19 cellular contexts compared by ENCODE assay signal in genomic region chr2:3657881-3658280, GRCh38. TPM values are rescaled to one million over a fixed set of nuclear protein-coding genes. Genes with fewer than 3 reads are reported as not detected.
DNase-seq lines count a peak whose midpoint lies in the region; ATAC-seq and TF ChIP-seq lines count a peak whose summit lies in the region.
"Had no signal": no experiment of that assay in that cellular context is flagged by ENCODE, and none has a peak within 500 bp of the region (broad histone marks: within the 10 kb centered on the region; RNA-seq: fewer than 3 reads in every experiment).

ALLC (plus strand) TSS chr2:3658200; CDS start chr2:3671158, 12,958 bp downstream.

- no peak within 1 kb of the TSS for H3K4me3 ChIP-seq in A673 (ENCODE audit: low read depth, low read length, poor library complexity, severe bottlenecking)
- H3K4me3 ChIP-seq in IMR-90 (ENCODE audit: insufficient read depth, low read depth, low read length): no peak within 1 kb of the TSS
- H3K4me3 ChIP-seq in gastroesophageal sphincter: no peak within 1 kb of the TSS
- H3K4me3 ChIP-seq: hepatocyte, lung, psoas muscle had no signal

- no peak within 1 kb of the TSS for H3K9ac ChIP-seq in IMR-90 (ENCODE audit: low read depth, low read length)

- BruUV-seq in A673 (replicated peaks; lab: Mats Ljungman, UMichigan) (no TSS peak), IMR-90 (replicated peaks; lab: Mats Ljungman, UMichigan) (no TSS peak)

- no peaks in the 10 kb centered on the region for H3K36me3 ChIP-seq in A673 (ENCODE audit: insufficient read depth, low read length, poor library complexity, severe bottlenecking)
- H3K36me3 ChIP-seq in IMR-90 (ENCODE audit: control insufficient read depth, insufficient read depth, low read length): no peaks in the 10 kb centered on the region
- no peaks in the 10 kb centered on the region for H3K36me3 ChIP-seq in gastroesophageal sphincter

- H3K4me1 Mint-ChIP-seq in neural crest cell: peaks cover 47% of the 10 kb centered on the region

- peak within 1 kb of the TSS; percentile 38 for H3K27ac ChIP-seq in A673 (ENCODE audit: low read depth, low read length, poor library complexity, severe bottlenecking)
- peak within 1 kb of the TSS; percentile 51; the same call in 1 of the 2 replicates for H3K27ac ChIP-seq in IMR-90 (ENCODE audit: insufficient read depth, low read length)
- peak within 1 kb of the TSS; percentile 82 for H3K27ac ChIP-seq in caudate nucleus (ENCODE audit: low read depth, low read length)
- H3K27ac ChIP-seq in gastroesophageal sphincter: no peak within 1 kb of the TSS
- H3K27ac ChIP-seq: psoas muscle had no signal

- H3K36me3 Mint-ChIP-seq in neural crest cell (ENCODE audit: low read depth): no peaks in the 10 kb centered on the region
- H3K36me3 Mint-ChIP-seq: naive thymus-derived CD4-positive, alpha-beta T cell had no signal

- ATAC-seq in IMR-90 (ENCODE audit: low read depth): no peak
- ATAC-seq in gastroesophageal sphincter: no peak
- ATAC-seq in HG03442 (IDR thresholded peaks at IDR 0.05; ENCODE audit: unreplicated experiment): no peak
- ATAC-seq in HG02571 (IDR thresholded peaks at IDR 0.05; ENCODE audit: unreplicated experiment): no peak
- ATAC-seq: naive thymus-derived CD4-positive, alpha-beta T cell; psoas muscle had no signal

- no peak within 1 kb of the TSS for H2BK20ac ChIP-seq in IMR-90 (ENCODE audit: low read depth, low read length)

- no peak within 1 kb of the TSS; the same call in 2 of the 3 replicates for H2BK15ac ChIP-seq in IMR-90 (ENCODE audit: low read depth, low read length)

- CTCF ChIA-PET in A673 (lab: Charles Lee) (no interaction called here), IMR-90 (lab: Yijun Ruan, JAX) (no interaction called here)

- H3K18ac ChIP-seq in IMR-90 (ENCODE audit: low read depth, low read length): no peak within 1 kb of the TSS; the same call in 1 of the 2 replicates

- no peaks in the 10 kb centered on the region for H4K20me1 ChIP-seq in IMR-90 (ENCODE audit: insufficient read depth, low read length)

- H4K8ac ChIP-seq in IMR-90 (ENCODE audit: low read depth in 2 of 2, low read length in 2 of 2): no peak within 1 kb of the TSS

- TF ChIP-seq EP300 in gastroesophageal sphincter (IDR thresholded peaks at IDR 0.05): no peak

- H2AK5ac ChIP-seq in IMR-90 (ENCODE audit: low read depth, low read length): no peak within 1 kb of the TSS; the same call in 1 of the 2 replicates

- H3K4me1 ChIP-seq in A673 (ENCODE audit: insufficient read depth, low read length, poor library complexity, severe bottlenecking) (peaks cover 16% of the 10 kb centered on the region), IMR-90 (ENCODE audit: control insufficient read depth, insufficient read depth, low read length) (peaks cover 10% of the 10 kb centered on the region; the same call in 1 of the 2 replicates), gastroesophageal sphincter (no peaks in the 10 kb centered on the region)
- H3K4me1 ChIP-seq: psoas muscle had no signal

- no peak for TF ChIP-seq POLR2A in IMR-90 (IDR thresholded peaks at IDR 0.05; ENCODE audit: low read depth, low read length)
- TF ChIP-seq POLR2A in gastroesophageal sphincter (IDR thresholded peaks at IDR 0.05): no peak

- peaks cover 3% of the 10 kb centered on the region for H3K9me3 Mint-ChIP-seq in neural crest cell
- H3K9me3 Mint-ChIP-seq: activated CD4-positive, alpha-beta T cell treated with anti-CD3 and anti-CD28 coated beads, Interleukin-2, amount 10 ng/mL, durations not matched to agents 24 days and 14 days; naive thymus-derived CD4-positive, alpha-beta T cell had no signal

- intact Hi-C loops in A673 (cut with micrococcal nuclease; ENCODE audit: unreplicated experiment) (no loop called here), IMR-90 (cut with micrococcal nuclease) (no loop called here)

- H3K4me2 ChIP-seq in IMR-90 (ENCODE audit: low read depth, low read length): no peak within 1 kb of the TSS
- H3K4me2 ChIP-seq: hepatocyte had no signal

- H3K56ac ChIP-seq in IMR-90 (ENCODE audit: extremely low read depth, insufficient read depth, low read length): no peak within 1 kb of the TSS

- H2AFZ ChIP-seq in IMR-90 (replicated peaks; ENCODE audit: low read length, poor library complexity): peak within 1 kb of the TSS; percentile 41

- POLR2A ChIA-PET in A673 (lab: Charles Lee; ENCODE audit: low non-redundant PET): no interaction called here
- POLR2A ChIA-PET in IMR-90 (lab: Charles Lee; ENCODE audit: unreplicated experiment): no interaction called here

- no peak for TF ChIP-seq RAD21 in IMR-90 (IDR thresholded peaks at IDR 0.05; ENCODE audit: low read length)

- H3K4me3 Mint-ChIP-seq in neural crest cell: no peak within 1 kb of the TSS
- H3K4me3 Mint-ChIP-seq: activated CD4-positive, alpha-beta T cell treated with anti-CD3 and anti-CD28 coated beads, Interleukin-2, amount 10 ng/mL, durations not matched to agents 24 days and 14 days; naive thymus-derived CD4-positive, alpha-beta T cell had no signal

- DNase-seq in A673 (ENCODE audit: low spot score): no peak
- DNase-seq in IMR-90: no peak
- DNase-seq in caudate nucleus (lab: John Stamatoyannopoulos, UW): no peak
- no peak for DNase-seq in neural crest cell (ENCODE audit: low read depth, low spot score)
- no peak for DNase-seq in NCI-H187 (lab: John Stamatoyannopoulos, UW)
- DNase-seq: activated CD4-positive, alpha-beta T cell treated with anti-CD3 and anti-CD28 coated beads, Interleukin-2, amount 10 ng/mL, durations not matched to agents 24 days and 14 days; cerebellar nuclear complex; naive thymus-derived CD4-positive, alpha-beta T cell; NCI-H1694 treated with DMSO at 0.1 percent for 48 hours; NCI-H226; psoas muscle; stimulated activated CD4-positive, alpha-beta T cell treated with anti-CD3 and anti-CD28 coated beads, Interleukin-4, amount 100 ng/mL, for 4 hours; SW 1271 had no signal

- H3K23ac ChIP-seq in IMR-90 (ENCODE audit: low read depth, low read length): no peak within 1 kb of the TSS

- WGBS in IMR-90 (ENCODE audit: extremely low coverage in 2 of 2, insufficient read length in 1 of 2), 2 experiments: 95% methylated on average over 3 of the region's 7 CpGs; no CpG with 5 or more reads in 1 of the 2 experiments
- 96% methylated on average over 4 of the region's 7 CpGs; no CpG with 5 or more reads in 1 of the 2 donors for WGBS in gastroesophageal sphincter (ENCODE audit: low coverage in 1 of 2), 2 donors

- H3K9me1 ChIP-seq in IMR-90 (ENCODE audit: insufficient read depth, low read length): no peaks in the 10 kb centered on the region

- no peak within 1 kb of the TSS for H3K14ac ChIP-seq in IMR-90 (replicated peaks; ENCODE audit: low read depth, low read length)

- no peaks in the 10 kb centered on the region for H3K27me3 Mint-ChIP-seq in neural crest cell (ENCODE audit: low read depth)
- H3K27me3 Mint-ChIP-seq: naive thymus-derived CD4-positive, alpha-beta T cell had no signal

- no peaks in the 10 kb centered on the region for H3K27me3 ChIP-seq in A673 (replicated peaks; ENCODE audit: insufficient read depth, low read depth, low read length, poor library complexity)
- H3K27me3 ChIP-seq in IMR-90 (ENCODE audit: control insufficient read depth, insufficient read depth, low read length): no peaks in the 10 kb centered on the region; the same call in 1 of the 2 replicates
- H3K27me3 ChIP-seq in gastroesophageal sphincter: no peaks in the 10 kb centered on the region
- H3K27me3 ChIP-seq: hepatocyte had no signal

- no peak within 1 kb of the TSS for H2BK120ac ChIP-seq in IMR-90 (ENCODE audit: low read depth, low read length)

- peak within 1 kb of the TSS; percentile 21 for H3K27ac Mint-ChIP-seq in neural crest cell (ENCODE audit: unreplicated experiment)
- H3K27ac Mint-ChIP-seq: activated CD4-positive, alpha-beta T cell treated with anti-CD3 and anti-CD28 coated beads, Interleukin-2, amount 10 ng/mL, durations not matched to agents 24 days and 14 days had no signal

- no peak within 1 kb of the TSS for H4K91ac ChIP-seq in IMR-90 (ENCODE audit: insufficient read depth, low read depth, low read length)

- no peak within 1 kb of the TSS for H2BK5ac ChIP-seq in IMR-90 (ENCODE audit: low read depth, low read length, poor library complexity, severe bottlenecking)

- in situ Hi-C loops in IMR-90 (cut with MboI; ENCODE audit: low sequenced_read_pairs): loop anchor here (25.0 kb wide), 1 partner anchor 1796 kb away; no protein-coding TSS in a partner anchor

- H3K9me3 ChIP-seq in A673 (ENCODE audit: low read depth, low read length, poor library complexity, severe bottlenecking) (no peaks in the 10 kb centered on the region), IMR-90 (ENCODE audit: control insufficient read depth, insufficient read depth, low read length) (peaks cover 3% of the 10 kb centered on the region; the same call in 1 of the 2 replicates), gastroesophageal sphincter (no peaks in the 10 kb centered on the region)
- H3K9me3 ChIP-seq: psoas muscle had no signal

- H4K5ac ChIP-seq in IMR-90 (ENCODE audit: low read depth, low read length): no peak within 1 kb of the TSS; the same call in 1 of the 2 replicates

- dilution Hi-C loops in IMR-90 (cut with HindIII; ENCODE audit: low sequenced_read_pairs, unreplicated experiment): no loop called here

- H3K4ac ChIP-seq in IMR-90 (ENCODE audit: low read depth, low read length): no peak within 1 kb of the TSS

- H3K79me1 ChIP-seq in IMR-90 (ENCODE audit: low read depth in 1 of 2, low read length in 2 of 2): no peaks in the 10 kb centered on the region

- TF ChIP-seq CTCF in A673 (conservative IDR thresholded peaks at IDR 0.05; ENCODE audit: low read depth, low read length) (no peak), IMR-90 (conservative IDR thresholded peaks at IDR 0.05; ENCODE audit: low read depth, low read length) (no peak), neural crest cell (conservative IDR thresholded peaks at IDR 0.05) (no peak), gastroesophageal sphincter (IDR thresholded peaks at IDR 0.05) (no peak)

- H2AK9ac ChIP-seq in IMR-90 (replicated peaks; ENCODE audit: low read depth, low read length, poor library complexity): no peak within 1 kb of the TSS

TF ChIP-seq in IMR-90, 13 proteins besides CTCF, POLR2A, EP300 and RAD21 (continues in another document):
- TF ChIP-seq USF2 (IDR thresholded peaks at IDR 0.05; ENCODE audit: low read depth, low read length) (no peak), CHD1 (IDR thresholded peaks at IDR 0.05; ENCODE audit: low read depth, low read length) (no peak), BHLHE40 (IDR thresholded peaks at IDR 0.05; ENCODE audit: low read depth, low read length) (no peak)

RNA-seq across cellular contexts. Expression of gene ALLC, which starts in this region (rescaled TPM):
- total RNA-seq in A673 (2021) (not detected in 2 replicates), IMR-90 (2012; rRNA removed) (not detected in 2 replicates), neural crest cell (not detected in 2 replicates), gastroesophageal sphincter (not detected)
- not detected in 2 replicates for polyA plus RNA-seq in IMR-90 (2012; rRNA removed)
- polyA plus RNA-seq in IMR-90 (2012; cell fraction: cytosol; rRNA removed): not detected in 2 replicates
- not detected in 2 replicates for polyA plus RNA-seq in IMR-90 (2012; cell fraction: nucleus; rRNA removed; ENCODE audit: low replicate concordance)
- total RNA-seq: activated CD4-positive, alpha-beta T cell treated with anti-CD3 and anti-CD28 coated beads, Interleukin-2, amount 10 ng/mL, durations not matched to agents 24 days and 14 days; hepatocyte; lung; naive thymus-derived CD4-positive, alpha-beta T cell; psoas muscle; subcutaneous adipose tissue had no signal
- polyA plus RNA-seq: hepatocyte; naive thymus-derived CD4-positive, alpha-beta T cell; psoas muscle had no signal

Comparison
In these comparisons a context has a peak if more than half of its experiments do, and no peak if none do; other contexts are left out.
1. H3K27ac ChIP-seq: peak in A673 (single experiment), IMR-90 (single experiment) and caudate nucleus (single experiment); none in gastroesophageal sphincter (0 of 4).